ENCODE assay signal across 1 cellular context in the genomic region with DNA sequence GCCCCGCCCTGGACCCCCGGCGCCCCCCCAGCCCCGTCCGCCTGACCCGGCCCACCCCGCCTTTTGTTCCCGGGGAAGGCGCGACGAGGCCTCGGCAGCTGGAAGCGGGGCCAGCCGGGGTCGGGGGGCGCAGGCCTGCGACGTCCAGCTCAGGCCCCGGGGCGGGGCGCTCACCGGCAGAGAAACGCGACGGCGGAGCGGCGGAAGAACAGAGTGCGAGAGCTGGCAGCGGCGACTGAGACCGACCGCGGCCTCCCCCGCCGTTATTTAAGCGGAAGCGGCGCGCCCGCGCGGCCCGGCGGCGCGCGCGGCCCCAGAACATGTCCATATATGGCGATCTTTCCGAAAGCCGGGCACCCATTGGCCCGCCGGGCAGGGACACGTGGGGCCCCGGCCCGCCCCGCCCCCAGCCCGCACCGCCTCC.
TF ChIP-seq lines count a peak whose summit lies in the region.

TSS of gene ACTG1 (minus strand) at position 240 of the 424 bp plus-strand sequence. CDS start 445 bp downstream, outside the sequence.

TF ChIP-seq in K562, 482 proteins besides CTCF, POLR2A, EP300 and RAD21 (continued from another document):
- TF ChIP-seq AFF1 (IDR thresholded peaks at IDR 0.05; ENCODE audit: low read depth in 1 of 2, partially characterized antibody in 2 of 2), result no peak
- TF ChIP-seq MXI1 (IDR thresholded peaks at IDR 0.05; ENCODE audit: low read depth, low read length), result no peak
- TF ChIP-seq CBX1 (IDR thresholded peaks at IDR 0.05; ENCODE audit: low read depth), result peak; percentile 96
- no peak for TF ChIP-seq ZNF75A (CRISPR knock-in tag; IDR thresholded peaks at IDR 0.05)
- TF ChIP-seq SAFB2 (IDR thresholded peaks at IDR 0.05; ENCODE audit: borderline replicate concordance, low read depth, low read length, severe bottlenecking), result no peak
- no peak for TF ChIP-seq ZNF282 (CRISPR knock-in tag; IDR thresholded peaks at IDR 0.05)
- no peak; the same call in 1 of the 2 replicates for TF ChIP-seq ZNF12 (CRISPR knock-in tag; IDR thresholded peaks at IDR 0.05)
- no peak for TF ChIP-seq ZKSCAN1 (IDR thresholded peaks at IDR 0.05; ENCODE audit: low read depth, low read length)
- no peak for TF ChIP-seq RFX1 (IDR thresholded peaks at IDR 0.05)
- no peak for TF ChIP-seq KLF13 (tag; IDR thresholded peaks at IDR 0.05; ENCODE audit: borderline replicate concordance, low read depth)
- no peak for TF ChIP-seq ILK (tag; IDR thresholded peaks at IDR 0.05; ENCODE audit: borderline replicate concordance, low read depth)
- TF ChIP-seq ZNF184 (CRISPR knock-in tag; IDR thresholded peaks at IDR 0.05), result no peak
- no peak for TF ChIP-seq ZNF551 (CRISPR knock-in tag; IDR thresholded peaks at IDR 0.05)
- TF ChIP-seq ZNF584 (CRISPR knock-in tag; IDR thresholded peaks at IDR 0.05; ENCODE audit: low read depth), result peak; percentile 91
- TF ChIP-seq STAT5A (IDR thresholded peaks at IDR 0.05; ENCODE audit: borderline replicate concordance, low read length), result no peak
- TF ChIP-seq CBX2 (IDR thresholded peaks at IDR 0.05; ENCODE audit: insufficient read depth, low read length, poor library complexity, severe bottlenecking), result no peak
- TF ChIP-seq MCM3 (IDR thresholded peaks at IDR 0.05), result no peak
- peak; percentile 78; the same call in 1 of the 2 replicates for TF ChIP-seq PHF8 (IDR thresholded peaks at IDR 0.05; ENCODE audit: borderline replicate concordance, low read length)
- no peak for TF ChIP-seq ZNF134 (CRISPR knock-in tag; conservative IDR thresholded peaks at IDR 0.05)
- TF ChIP-seq SRF (CRISPR knock-in tag; IDR thresholded peaks at IDR 0.05), result peak; percentile 98 to 99
- TF ChIP-seq PKNOX1 (IDR thresholded peaks at IDR 0.05), result no peak
- TF ChIP-seq ETS2 (tag; IDR thresholded peaks at IDR 0.05; ENCODE audit: borderline replicate concordance, poor library complexity, severe bottlenecking), result no peak
- no peak for TF ChIP-seq CHD4 (IDR thresholded peaks at IDR 0.05; ENCODE audit: insufficient read depth, insufficient replicate concordance, low read depth, low read length, poor library complexity, severe bottlenecking)
- peak; percentile 96 for TF ChIP-seq SMAD1 (IDR thresholded peaks at IDR 0.05; ENCODE audit: low read depth, low read length, partially characterized antibody)
- no peak for TF ChIP-seq ZNF445 (CRISPR knock-in tag; IDR thresholded peaks at IDR 0.05; ENCODE audit: low read depth)
- TF ChIP-seq, protein P1, sequence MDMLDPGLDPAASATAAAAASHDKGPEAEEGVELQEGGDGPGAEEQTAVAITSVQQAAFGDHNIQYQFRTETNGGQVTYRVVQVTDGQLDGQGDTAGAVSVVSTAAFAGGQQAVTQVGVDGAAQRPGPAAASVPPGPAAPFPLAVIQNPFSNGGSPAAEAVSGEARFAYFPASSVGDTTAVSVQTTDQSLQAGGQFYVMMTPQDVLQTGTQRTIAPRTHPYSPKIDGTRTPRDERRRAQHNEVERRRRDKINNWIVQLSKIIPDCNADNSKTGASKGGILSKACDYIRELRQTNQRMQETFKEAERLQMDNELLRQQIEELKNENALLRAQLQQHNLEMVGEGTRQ (CRISPR knock-in tag; IDR thresholded peaks at IDR 0.05), result peak; percentile 83
- no peak for TF ChIP-seq CHD2 (IDR thresholded peaks at IDR 0.05; ENCODE audit: low read depth, low read length)
- TF ChIP-seq ZZZ3 (IDR thresholded peaks at IDR 0.05), result no peak
- no peak for TF ChIP-seq TARDBP (IDR thresholded peaks at IDR 0.05)
- TF ChIP-seq SLC30A9 (CRISPR knock-in tag; IDR thresholded peaks at IDR 0.05), result no peak
- no peak for TF ChIP-seq TAF9B (IDR thresholded peaks at IDR 0.05; ENCODE audit: partially characterized antibody)
- TF ChIP-seq SP2 (IDR thresholded peaks at IDR 0.05; ENCODE audit: extremely low read depth, low read depth, low read length, poor library complexity, severe bottlenecking), result no peak
- TF ChIP-seq GABPB2 (CRISPR knock-in tag; conservative IDR thresholded peaks at IDR 0.05), result no peak
- TF ChIP-seq ZSCAN29 (IDR thresholded peaks at IDR 0.05), result no peak
- no peak for TF ChIP-seq ZNF696 (CRISPR knock-in tag; conservative IDR thresholded peaks at IDR 0.05)
- no peak for TF ChIP-seq ETV5 (CRISPR knock-in tag; IDR thresholded peaks at IDR 0.05; ENCODE audit: low read depth)
- peak; percentile 97 for TF ChIP-seq ZNF175 (CRISPR knock-in tag; IDR thresholded peaks at IDR 0.05; ENCODE audit: low read depth)
- no peak for TF ChIP-seq KDM4B (IDR thresholded peaks at IDR 0.05; ENCODE audit: borderline replicate concordance in 2 of 2, low read depth in 1 of 2)
